ENCODE assay signal across 12 cellular contexts in genomic region chrX:36957425-36958328, GRCh38. TPM values are rescaled to one million over a fixed set of nuclear protein-coding genes. Genes with fewer than 3 reads are reported as not detected.
DNase-seq lines count a peak whose midpoint lies in the region; ATAC-seq and TF ChIP-seq lines count a peak whose summit lies in the region.
"Had no signal": no experiment of that assay in that cellular context is flagged by ENCODE, and none has a peak within 500 bp of the region (broad histone marks: within the 10 kb centered on the region; RNA-seq: fewer than 3 reads in every experiment).

No MANE protein-coding gene starts in this region.

- H2BK12ac ChIP-seq in mesenchymal stem cell (ENCODE audit: low read length in 2 of 2): no peak overlapping the region

- H2BK15ac ChIP-seq in mesenchymal stem cell (ENCODE audit: low read depth, poor library complexity, severe bottlenecking): no peak overlapping the region

- H3K79me1 ChIP-seq in mesenchymal stem cell (replicated peaks; ENCODE audit: low read length, poor library complexity, severe bottlenecking): no peaks in the 10 kb centered on the region

- no peak overlapping the region for H2BK120ac ChIP-seq in mesenchymal stem cell (ENCODE audit: low read depth, low read length)

- no peak overlapping the region for H2BK5ac ChIP-seq in mesenchymal stem cell (ENCODE audit: low read depth, low read length, poor library complexity, severe bottlenecking)

- no peak overlapping the region for H2AFZ ChIP-seq in mesenchymal stem cell (ENCODE audit: low read depth, low read length)

- H3K27ac ChIP-seq in heart left ventricle (no peak overlapping the region), dorsolateral prefrontal cortex (peak overlapping the region in 11 of 59 donors; percentile 7 to 56 (median 29)), mesenchymal stem cell (ENCODE audit: low read length, poor library complexity, severe bottlenecking) (no peak overlapping the region), vagina (no peak overlapping the region)

- DNase-seq in heart left ventricle: peak in 1 of 5 donors; percentile 20
- no peak for DNase-seq in left ventricle myocardium superior
- peak in 2 of 10 donors; percentile 43 to 47 for DNase-seq in dorsolateral prefrontal cortex
- no peak for DNase-seq in mesenchymal stem cell
- DNase-seq in vagina (ENCODE audit: extremely low spot score in 2 of 2): no peak
- DNase-seq in stimulated activated CD4-positive, alpha-beta T cell treated with anti-CD3 and anti-CD28 coated beads, Interleukin-12 subunit alpha, Interleukin-12 subunit beta, amount 100 ng/mL, for 4 hours: no peak
- DNase-seq: activated CD4-positive, CD25-positive, alpha-beta regulatory T cell; central memory CD4-positive, alpha-beta T cell; left cardiac atrium had no signal

- H3K4me3 ChIP-seq in heart left ventricle: peak overlapping the region in 8 of 12 donors; percentile 5 to 40 (median 26)
- peak overlapping the region in 58 of 59 donors; percentile 15 to 65 (median 46) for H3K4me3 ChIP-seq in dorsolateral prefrontal cortex
- peak overlapping the region; percentile 47 to 59 for H3K4me3 ChIP-seq in mesenchymal stem cell (ENCODE audit: insufficient read depth in 1 of 2, low read depth in 1 of 2, low read length in 2 of 2)
- H3K4me3 ChIP-seq in vagina: peak overlapping the region; percentile 10 to 13

- H3K18ac ChIP-seq in mesenchymal stem cell (ENCODE audit: low read depth in 1 of 2, low read length in 2 of 2): no peak overlapping the region

- TF ChIP-seq POLR2A in heart left ventricle (IDR thresholded peaks at IDR 0.05) (no peak), vagina (IDR thresholded peaks at IDR 0.05) (no peak), GM18505 (IDR thresholded peaks at IDR 0.05; ENCODE audit: borderline replicate concordance, extremely low read depth, insufficient read depth, insufficient read length) (no peak)

- no peak overlapping the region for H4K8ac ChIP-seq in mesenchymal stem cell (ENCODE audit: low read length)

- H3K4me2 ChIP-seq in mesenchymal stem cell (ENCODE audit: low read length, poor library complexity, severe bottlenecking): peak overlapping the region; percentile 91

- no peak overlapping the region for H3K4ac ChIP-seq in mesenchymal stem cell (ENCODE audit: low read depth in 1 of 2, low read length in 2 of 2)

- ATAC-seq in heart left ventricle: peak in 1 of 4 donors; percentile 20
- no peak for ATAC-seq in left ventricle myocardium superior
- no peak for ATAC-seq in HG02798 (IDR thresholded peaks at IDR 0.05; ENCODE audit: poor library complexity, unreplicated experiment)
- no peak for ATAC-seq in GM18505 (IDR thresholded peaks at IDR 0.05; ENCODE audit: unreplicated experiment)

- no peak overlapping the region for H3K9ac ChIP-seq in mesenchymal stem cell (ENCODE audit: low read length)

- H3K9me3 ChIP-seq in heart left ventricle: no peaks in the 10 kb centered on the region
- H3K9me3 ChIP-seq in mesenchymal stem cell (ENCODE audit: control insufficient read depth, low read length): no peaks in the 10 kb centered on the region
- H3K9me3 ChIP-seq in vagina: no peaks in the 10 kb centered on the region

- TF ChIP-seq CTCF in heart left ventricle (IDR thresholded peaks at IDR 0.05): no peak
- peak in 1 of 56 donors; percentile 12 for TF ChIP-seq CTCF in dorsolateral prefrontal cortex (IDR thresholded peaks at IDR 0.05 in 54 of 56, conservative IDR thresholded peaks at IDR 0.05 in 2 of 56; ENCODE audit: low read depth in 1 of 56, partially characterized antibody in 56 of 56)
- TF ChIP-seq CTCF in vagina (IDR thresholded peaks at IDR 0.05): no peak

- WGBS in heart left ventricle, 4 donors: 1 to 33% (median 14%) methylated on average over 29 to 91 of the region's 91 CpGs
- under 1% methylated on average over 41 of the region's 91 CpGs for WGBS in mesenchymal stem cell

- intact Hi-C loops in heart left ventricle (cut with DNase I) (no loop called here), left ventricle myocardium superior (cut with micrococcal nuclease) (no loop called here), dorsolateral prefrontal cortex (cut with DNase I) (no loop called here), vagina (cut with DNase I) (no loop called here)

- H3K36me3 ChIP-seq in heart left ventricle (no peaks in the 10 kb centered on the region), mesenchymal stem cell (ENCODE audit: control insufficient read depth in 1 of 2, insufficient read depth in 2 of 2, low read depth in 1 of 2, low read length in 2 of 2) (no peaks in the 10 kb centered on the region), vagina (no peaks in the 10 kb centered on the region)

- H3K14ac ChIP-seq in mesenchymal stem cell (ENCODE audit: low read length in 2 of 2): no peak overlapping the region

- no peak overlapping the region for H2AK5ac ChIP-seq in mesenchymal stem cell (ENCODE audit: low read length, severe bottlenecking)

- H3K23ac ChIP-seq in mesenchymal stem cell (ENCODE audit: low read length in 2 of 2): peak overlapping the region in 1 of 2 experiments; percentile 35

- H3K4me1 ChIP-seq in heart left ventricle (peaks cover 0 to 9% (median 0%) of the 10 kb centered on the region in 12 donors), mesenchymal stem cell (ENCODE audit: control insufficient read depth, insufficient read depth, low read depth, low read length) (peaks cover 8% of the 10 kb centered on the region), vagina (no peaks in the 10 kb centered on the region)

- H3K27me3 ChIP-seq in heart left ventricle (peaks cover 0 to 51% (median 14%) of the 10 kb centered on the region in 9 donors), dorsolateral prefrontal cortex (peaks cover 0 to 96% (median 52%) of the 10 kb centered on the region in 45 donors), mesenchymal stem cell (ENCODE audit: control insufficient read depth in 1 of 2, insufficient read depth in 1 of 2, low read length in 2 of 2) (peaks cover 0 to 21% of the 10 kb centered on the region in 2 experiments), vagina (no peaks in the 10 kb centered on the region)

- H4K91ac ChIP-seq in mesenchymal stem cell (ENCODE audit: low read length): no peak overlapping the region

RNA-seq across cellular contexts. Expression of gene FAM47C, which starts 50.5 kb away (rescaled TPM):
- total RNA-seq in heart left ventricle (not detected), left ventricle myocardium superior (not detected), dorsolateral prefrontal cortex (under 1 TPM in 14 of 120 experiments, not detected in 106; 0.13 to 0.24 (median 0.17) TPM), vagina (not detected)
- polyA plus RNA-seq in heart left ventricle: not detected
- not detected for polyA plus RNA-seq in mesenchymal stem cell (2013, experiment 1 of 2)
- polyA plus RNA-seq in mesenchymal stem cell (2013, experiment 2 of 2): not detected
- total RNA-seq: left cardiac atrium had no signal
- polyA plus RNA-seq: CD14-positive monocyte had no signal
